ENCODE assay signal across 25 cellular contexts in genomic region chr4:3838437-3839380, GRCh38.
"Had no signal": no experiment of that assay in that cellular context is flagged by ENCODE, and none has a peak within 500 bp of the region (broad histone marks: within the 10 kb centered on the region; RNA-seq: fewer than 3 reads in every experiment).

No MANE protein-coding gene starts in this region.

- H3K4me3 ChIP-seq: esophagus muscularis mucosa, gastrocnemius medialis, neural progenitor cell, psoas muscle, right lobe of liver, stomach, thoracic aorta, transverse colon had no signal

- H3K4me1 Mint-ChIP-seq: immature natural killer cell had no signal

- H3K27ac ChIP-seq: epithelial cell of prostate, esophagus muscularis mucosa, gastrocnemius medialis, neural progenitor cell, parathyroid adenoma, psoas muscle, right lobe of liver, stomach, thoracic aorta, transverse colon had no signal

- H3K4me1 ChIP-seq: esophagus muscularis mucosa, gastrocnemius medialis, parathyroid adenoma, psoas muscle, right lobe of liver, stomach, transverse colon had no signal

- H3K4me3 Mint-ChIP-seq: dendritic cell treated with granulocyte-macrophage colony-stimulating factor and Interleukin-4, amounts not matched to agents 40 ng/mL and 50 ng/mL, for 4 days; effector memory CD8-positive, alpha-beta T cell; immature natural killer cell; naive thymus-derived CD8-positive, alpha-beta T cell; neural progenitor cell; stimulated activated naive B cell treated with anti-CD40 and anti-IgM and Interleukin-4, amounts not matched to agents 10 μg/mL and 1 μg/mL and 100 μg/mL, for 72 hours had no signal

- ATAC-seq: effector memory CD8-positive, alpha-beta T cell; gastrocnemius medialis; left colon; left ventricle myocardium superior; naive thymus-derived CD8-positive, alpha-beta T cell; psoas muscle; right lobe of liver; stimulated activated naive B cell treated with anti-CD40 and anti-IgM and Interleukin-4, amounts not matched to agents 10 μg/mL and 1 μg/mL and 100 μg/mL, for 72 hours had no signal

- H3K27me3 ChIP-seq: right lobe of liver had no signal

- H3K9me3 Mint-ChIP-seq: dendritic cell treated with granulocyte-macrophage colony-stimulating factor and Interleukin-4, amounts not matched to agents 40 ng/mL and 50 ng/mL, for 4 days; effector memory CD8-positive, alpha-beta T cell; immature natural killer cell had no signal

- H3K9me3 ChIP-seq: gastrocnemius medialis, psoas muscle, right lobe of liver, thoracic aorta, transverse colon had no signal

- H3K36me3 Mint-ChIP-seq: immature natural killer cell; naive thymus-derived CD8-positive, alpha-beta T cell; neural progenitor cell had no signal

- H2AFZ ChIP-seq: neural progenitor cell, parathyroid adenoma had no signal

- H3K4me2 ChIP-seq: neural progenitor cell had no signal

- H3K27ac Mint-ChIP-seq: dendritic cell treated with granulocyte-macrophage colony-stimulating factor and Interleukin-4, amounts not matched to agents 40 ng/mL and 50 ng/mL, for 4 days; effector memory CD8-positive, alpha-beta T cell; immature natural killer cell; neural progenitor cell; stimulated activated naive B cell treated with anti-CD40 and anti-IgM and Interleukin-4, amounts not matched to agents 10 μg/mL and 1 μg/mL and 100 μg/mL, for 72 hours had no signal

- DNase-seq: effector memory CD8-positive, alpha-beta T cell; gastrocnemius medialis; glutamatergic neuron; immature natural killer cell; left colon; left ventricle myocardium superior; naive thymus-derived CD8-positive, alpha-beta T cell; occipital lobe; retina; stimulated activated CD4-positive, alpha-beta T cell treated with anti-CD3 and anti-CD28 coated beads, Interleukin-4, amount 100 ng/mL, for 1 hour; stimulated activated CD8-positive, alpha-beta memory T cell treated with anti-CD3 and anti-CD28 coated beads, Interleukin-4, amount 100 ng/mL, for 48 hours; stimulated activated naive B cell treated with anti-CD40 and anti-IgM and Interleukin-4, amounts not matched to agents 10 μg/mL and 1 μg/mL and 100 μg/mL, for 72 hours; stomach; substantia nigra; transverse colon had no signal

- H3K36me3 ChIP-seq: esophagus muscularis mucosa, gastrocnemius medialis, neural progenitor cell, right lobe of liver, stomach, thoracic aorta, transverse colon had no signal

- H3K79me2 ChIP-seq: parathyroid adenoma had no signal

- H3K9ac ChIP-seq: neural progenitor cell, parathyroid adenoma had no signal

- FAIRE-seq: colon, keratinocyte had no signal
